Comparison of ENCODE assay signal across 11 cellular contexts in genomic region chr3:132135628-132136333, GRCh38.
DNase-seq lines count a peak whose midpoint lies in the region; ATAC-seq, FAIRE-seq and TF ChIP-seq lines count a peak whose summit lies in the region.
"Had no signal": no experiment of that assay in that cellular context is flagged by ENCODE, and none has a peak within 500 bp of the region (broad histone marks: within the 10 kb centered on the region; RNA-seq: fewer than 3 reads in every experiment).

No MANE protein-coding gene starts in this region.

- no peak for FAIRE-seq in D721Med (lab: Jason Lieb, UNC)

- no peak for TF ChIP-seq POLR2A in thyroid gland (IDR thresholded peaks at IDR 0.05)

- no peaks in the 10 kb centered on the region for H3K9me3 ChIP-seq in thyroid gland

- TF ChIP-seq CTCF in foreskin keratinocyte (conservative IDR thresholded peaks at IDR 0.05) = no peak
- no peak for TF ChIP-seq CTCF in thyroid gland (IDR thresholded peaks at IDR 0.05)
- no peak for TF ChIP-seq CTCF in D721Med (IDR thresholded peaks at IDR 0.05; ENCODE audit: insufficient read depth, missing control alignments)

- intact Hi-C loops in thyroid gland (cut with DNase I) = no loop called here

- peak; percentile 98 for DNase-seq in HCEC 1CT
- DNase-seq in T1000 (lab: John Stamatoyannopoulos, UW) = peak; percentile 57
- DNase-seq in foreskin keratinocyte = peak; percentile 96 to 98
- DNase-seq in smooth muscle cell of the brain vasculature (ENCODE audit: low read depth, low spot score) = peak; percentile 55
- DNase-seq in thyroid gland = no peak
- no peak for DNase-seq in stimulated activated CD4-positive, alpha-beta T cell treated with anti-CD3 and anti-CD28 coated beads, Interleukin-2, amount 100 ng/mL, for 24 hours
- no peak for DNase-seq in NCI-H2196 treated with DMSO at 0.1 percent for 48 hours (lab: John Stamatoyannopoulos, UW; ENCODE audit: unreplicated experiment)
- no peak for DNase-seq in D721Med (ENCODE audit: insufficient read length, low spot score)
- DNase-seq: activated CD8-positive, alpha-beta memory T cell treated with anti-CD3 and anti-CD28 coated beads for 24 hours; stimulated activated CD4-positive, alpha-beta T cell treated with anti-CD3 and anti-CD28 coated beads, Interleukin-4, amount 100 ng/mL, for 4 hours had no signal

- peak; percentile 99 for ATAC-seq in foreskin keratinocyte

- H3K27me3 ChIP-seq in foreskin keratinocyte (no peaks in the 10 kb centered on the region), thyroid gland (no peaks in the 10 kb centered on the region)

- 67 to 84% methylated on average over 4 of the region's 4 CpGs for WGBS in thyroid gland, 2 donors

- H3K27ac ChIP-seq in foreskin keratinocyte (peak overlapping the region; percentile 95), thyroid gland (no peak overlapping the region)
- H3K27ac ChIP-seq: coronary artery had no signal

- H3K4me1 ChIP-seq in foreskin keratinocyte (peaks cover 26% of the 10 kb centered on the region), thyroid gland (no peaks in the 10 kb centered on the region)

- H3K36me3 ChIP-seq in thyroid gland = no peaks in the 10 kb centered on the region

- no peak overlapping the region for H3K4me3 ChIP-seq in thyroid gland (replicated peaks in 1 of 3)
- H3K4me3 ChIP-seq: coronary artery had no signal

Comparison
In these comparisons a context has a peak if more than half of its experiments do, and no peak if none do; other contexts are left out.
1. DNase-seq: peak in HCEC 1CT (single experiment), T1000 (single experiment), foreskin keratinocyte (2 of 2) and smooth muscle cell of the brain vasculature (single experiment); none in thyroid gland (0 of 2), stimulated activated CD4-positive, alpha-beta T cell treated with anti-CD3 and anti-CD28 coated beads, Interleukin-2, amount 100 ng/mL, for 24 hours (0 of 2), NCI-H2196 treated with DMSO at 0.1 percent for 48 hours (single experiment) and D721Med (single experiment).